Comparison of ENCODE assay signal across 1 cellular context in the genomic region with DNA sequence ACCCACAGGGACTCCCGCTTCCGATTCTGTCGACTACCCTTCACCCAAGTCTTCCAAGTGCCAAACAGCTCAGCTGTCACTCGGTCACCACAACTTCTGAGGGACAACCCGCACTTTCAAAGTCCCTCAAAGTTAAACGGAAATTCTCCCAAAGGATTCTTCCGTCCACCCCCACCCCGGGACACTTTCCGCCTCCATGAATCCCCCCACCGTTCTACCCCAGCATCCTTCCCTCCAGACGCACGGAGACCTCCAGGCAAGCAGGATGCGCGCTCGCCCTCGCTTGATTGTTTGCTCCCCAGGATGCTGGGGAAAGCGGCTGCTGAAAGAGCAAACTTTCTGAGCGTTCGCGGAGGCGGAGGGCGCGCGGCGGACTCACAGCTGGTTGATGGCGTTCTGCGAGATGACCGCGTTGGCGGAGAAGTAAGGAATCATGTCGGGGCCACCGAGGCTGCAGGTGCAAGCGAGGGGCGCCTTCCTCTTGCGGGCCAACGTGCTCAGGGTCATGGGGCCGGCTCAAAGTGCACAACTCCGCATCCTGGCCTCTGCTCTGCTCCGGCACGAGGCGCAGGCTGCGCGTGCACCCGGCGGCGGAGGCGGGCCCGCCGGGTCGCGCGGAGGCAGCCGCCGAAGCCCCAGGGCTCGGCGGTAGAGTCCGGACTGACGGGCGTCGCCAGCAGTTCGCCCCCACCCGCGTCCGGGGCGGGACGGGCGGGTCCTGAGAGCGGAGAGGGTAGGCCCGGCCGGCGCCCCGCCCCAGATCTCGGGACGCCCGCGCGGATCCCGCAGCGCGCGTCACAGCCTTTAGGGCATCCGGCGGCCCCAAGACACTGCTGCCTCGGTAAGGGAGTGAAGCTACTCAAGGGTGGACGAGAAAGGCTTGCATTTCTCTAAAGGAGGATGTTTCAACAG.
TF ChIP-seq lines count a peak whose summit lies in the region.

No MANE protein-coding gene starts in this region.

TF ChIP-seq in GM12878, 131 proteins besides CTCF, POLR2A, EP300 and RAD21 (continued from another document):
- TF ChIP-seq, protein P1, sequence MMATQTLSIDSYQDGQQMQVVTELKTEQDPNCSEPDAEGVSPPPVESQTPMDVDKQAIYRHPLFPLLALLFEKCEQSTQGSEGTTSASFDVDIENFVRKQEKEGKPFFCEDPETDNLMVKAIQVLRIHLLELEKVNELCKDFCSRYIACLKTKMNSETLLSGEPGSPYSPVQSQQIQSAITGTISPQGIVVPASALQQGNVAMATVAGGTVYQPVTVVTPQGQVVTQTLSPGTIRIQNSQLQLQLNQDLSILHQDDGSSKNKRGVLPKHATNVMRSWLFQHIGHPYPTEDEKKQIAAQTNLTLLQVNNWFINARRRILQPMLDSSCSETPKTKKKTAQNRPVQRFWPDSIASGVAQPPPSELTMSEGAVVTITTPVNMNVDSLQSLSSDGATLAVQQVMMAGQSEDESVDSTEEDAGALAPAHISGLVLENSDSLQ (IDR thresholded peaks at IDR 0.05): no peak; the same call in 1 of the 2 replicates
- TF ChIP-seq CHD1 (IDR thresholded peaks at IDR 0.05; ENCODE audit: low read depth, low read length) (0 out of 2 replicates have a peak, but pooled peaks have one; percentile 77), HDAC6 (IDR thresholded peaks at IDR 0.05; ENCODE audit: unreplicated experiment) (no peak), FOS (IDR thresholded peaks at IDR 0.05; ENCODE audit: borderline replicate concordance, extremely low read depth, insufficient read length) (no peak), ATF7 (IDR thresholded peaks at IDR 0.05; ENCODE audit: low read depth) (no peak), RCOR1 (conservative IDR thresholded peaks at IDR 0.05; ENCODE audit: low read depth, low read length) (0 out of 2 replicates have a peak, but pooled peaks have one; percentile 65), ZNF384 (IDR thresholded peaks at IDR 0.05; ENCODE audit: borderline replicate concordance, low read depth, low read length) (no peak), CBFB (IDR thresholded peaks at IDR 0.05; ENCODE audit: low read depth) (peak; percentile 46; the same call in 1 of the 2 replicates), TAF1 (IDR thresholded peaks at IDR 0.05; ENCODE audit: borderline replicate concordance, low read depth, low read length) (peak; percentile 83), STAT1 (conservative IDR thresholded peaks at IDR 0.05) (0 out of 2 replicates have a peak, but pooled peaks have one; percentile 46), CEBPB (IDR thresholded peaks at IDR 0.05; ENCODE audit: borderline replicate concordance in 1 of 2, low read depth in 2 of 2, low read length in 2 of 2) (no peak), IKZF1 (conservative IDR thresholded peaks at IDR 0.05) (peak; percentile 73), SRF (IDR thresholded peaks at IDR 0.05; ENCODE audit: low read depth in 2 of 2, low read length in 2 of 2) (0 out of 4 replicates have a peak, but pooled peaks of 1 of the 2 experiments have one; percentile 19), JUNB (IDR thresholded peaks at IDR 0.05) (no peak), RFX5 (IDR thresholded peaks at IDR 0.05; ENCODE audit: low read depth, low read length) (no peak), EED (IDR thresholded peaks at IDR 0.05; ENCODE audit: low read depth) (no peak), BACH1 (IDR thresholded peaks at IDR 0.05; ENCODE audit: borderline replicate concordance) (peak; percentile 86), MEF2A (IDR thresholded peaks at IDR 0.05; ENCODE audit: insufficient read depth, low read depth, low read length) (no peak), FOXM1 (IDR thresholded peaks at IDR 0.05; ENCODE audit: low read depth, low read length) (peak; percentile 50; the same call in 1 of the 2 replicates), BHLHE40 (IDR thresholded peaks at IDR 0.05; ENCODE audit: borderline replicate concordance in 1 of 2, low read depth in 2 of 2, low read length in 1 of 2) (peak; percentile 71 to 92; a peak in 3 of 4 replicates), GABPA (IDR thresholded peaks at IDR 0.05; ENCODE audit: low read depth) (no peak), NR2F1 (conservative IDR thresholded peaks at IDR 0.05) (peak; percentile 85), SREBF1 (IDR thresholded peaks at IDR 0.05; ENCODE audit: low read length) (no peak), LARP7 (IDR thresholded peaks at IDR 0.05) (peak; percentile 98), PAX5 (IDR thresholded peaks at IDR 0.05; ENCODE audit: borderline replicate concordance, low read depth, low read length) (peak; percentile 17; the same call in 1 of the 2 replicates), YBX1 (IDR thresholded peaks at IDR 0.05) (no peak), CREB1 (IDR thresholded peaks at IDR 0.05; ENCODE audit: low read depth) (peak; percentile 81), IRF4 (IDR thresholded peaks at IDR 0.05; ENCODE audit: low read depth, low read length) (no peak), ZNF622 (IDR thresholded peaks at IDR 0.05) (no peak), ZNF217 (IDR thresholded peaks at IDR 0.05) (no peak)
- TF ChIP-seq, protein P2, sequence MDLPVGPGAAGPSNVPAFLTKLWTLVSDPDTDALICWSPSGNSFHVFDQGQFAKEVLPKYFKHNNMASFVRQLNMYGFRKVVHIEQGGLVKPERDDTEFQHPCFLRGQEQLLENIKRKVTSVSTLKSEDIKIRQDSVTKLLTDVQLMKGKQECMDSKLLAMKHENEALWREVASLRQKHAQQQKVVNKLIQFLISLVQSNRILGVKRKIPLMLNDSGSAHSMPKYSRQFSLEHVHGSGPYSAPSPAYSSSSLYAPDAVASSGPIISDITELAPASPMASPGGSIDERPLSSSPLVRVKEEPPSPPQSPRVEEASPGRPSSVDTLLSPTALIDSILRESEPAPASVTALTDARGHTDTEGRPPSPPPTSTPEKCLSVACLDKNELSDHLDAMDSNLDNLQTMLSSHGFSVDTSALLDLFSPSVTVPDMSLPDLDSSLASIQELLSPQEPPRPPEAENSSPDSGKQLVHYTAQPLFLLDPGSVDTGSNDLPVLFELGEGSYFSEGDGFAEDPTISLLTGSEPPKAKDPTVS (IDR thresholded peaks at IDR 0.05; ENCODE audit: low read depth, low read length): no peak
- TF ChIP-seq, protein P3, sequence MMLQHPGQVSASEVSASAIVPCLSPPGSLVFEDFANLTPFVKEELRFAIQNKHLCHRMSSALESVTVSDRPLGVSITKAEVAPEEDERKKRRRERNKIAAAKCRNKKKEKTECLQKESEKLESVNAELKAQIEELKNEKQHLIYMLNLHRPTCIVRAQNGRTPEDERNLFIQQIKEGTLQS (IDR thresholded peaks at IDR 0.05; ENCODE audit: borderline replicate concordance, extremely low read depth, low read depth, low read length): no peak
- TF ChIP-seq, protein P4, sequence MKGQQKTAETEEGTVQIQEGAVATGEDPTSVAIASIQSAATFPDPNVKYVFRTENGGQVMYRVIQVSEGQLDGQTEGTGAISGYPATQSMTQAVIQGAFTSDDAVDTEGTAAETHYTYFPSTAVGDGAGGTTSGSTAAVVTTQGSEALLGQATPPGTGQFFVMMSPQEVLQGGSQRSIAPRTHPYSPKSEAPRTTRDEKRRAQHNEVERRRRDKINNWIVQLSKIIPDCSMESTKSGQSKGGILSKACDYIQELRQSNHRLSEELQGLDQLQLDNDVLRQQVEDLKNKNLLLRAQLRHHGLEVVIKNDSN (IDR thresholded peaks at IDR 0.05; ENCODE audit: borderline replicate concordance, extremely low read length, insufficient read depth, low read depth, low read length): no peak
- TF ChIP-seq, protein P5, sequence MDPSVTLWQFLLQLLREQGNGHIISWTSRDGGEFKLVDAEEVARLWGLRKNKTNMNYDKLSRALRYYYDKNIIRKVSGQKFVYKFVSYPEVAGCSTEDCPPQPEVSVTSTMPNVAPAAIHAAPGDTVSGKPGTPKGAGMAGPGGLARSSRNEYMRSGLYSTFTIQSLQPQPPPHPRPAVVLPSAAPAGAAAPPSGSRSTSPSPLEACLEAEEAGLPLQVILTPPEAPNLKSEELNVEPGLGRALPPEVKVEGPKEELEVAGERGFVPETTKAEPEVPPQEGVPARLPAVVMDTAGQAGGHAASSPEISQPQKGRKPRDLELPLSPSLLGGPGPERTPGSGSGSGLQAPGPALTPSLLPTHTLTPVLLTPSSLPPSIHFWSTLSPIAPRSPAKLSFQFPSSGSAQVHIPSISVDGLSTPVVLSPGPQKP (IDR thresholded peaks at IDR 0.05; ENCODE audit: low read depth, low read length): no peak
- TF ChIP-seq, protein P6, sequence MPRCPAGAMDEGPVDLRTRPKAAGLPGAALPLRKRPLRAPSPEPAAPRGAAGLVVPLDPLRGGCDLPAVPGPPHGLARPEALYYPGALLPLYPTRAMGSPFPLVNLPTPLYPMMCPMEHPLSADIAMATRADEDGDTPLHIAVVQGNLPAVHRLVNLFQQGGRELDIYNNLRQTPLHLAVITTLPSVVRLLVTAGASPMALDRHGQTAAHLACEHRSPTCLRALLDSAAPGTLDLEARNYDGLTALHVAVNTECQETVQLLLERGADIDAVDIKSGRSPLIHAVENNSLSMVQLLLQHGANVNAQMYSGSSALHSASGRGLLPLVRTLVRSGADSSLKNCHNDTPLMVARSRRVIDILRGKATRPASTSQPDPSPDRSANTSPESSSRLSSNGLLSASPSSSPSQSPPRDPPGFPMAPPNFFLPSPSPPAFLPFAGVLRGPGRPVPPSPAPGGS (IDR thresholded peaks at IDR 0.05; ENCODE audit: borderline replicate concordance, insufficient read depth, low read depth, low read length, poor library complexity, severe bottlenecking): peak; percentile 83
- TF ChIP-seq, protein P7, sequence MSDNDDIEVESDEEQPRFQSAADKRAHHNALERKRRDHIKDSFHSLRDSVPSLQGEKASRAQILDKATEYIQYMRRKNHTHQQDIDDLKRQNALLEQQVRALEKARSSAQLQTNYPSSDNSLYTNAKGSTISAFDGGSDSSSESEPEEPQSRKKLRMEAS (IDR thresholded peaks at IDR 0.05; ENCODE audit: low read depth, low read length): peak; percentile 65
